Comparison of ENCODE assay signal across 25 cellular contexts in genomic region chr17:28470266-28471126, GRCh38. TPM values are rescaled to one million over a fixed set of nuclear protein-coding genes. Genes with fewer than 3 reads are reported as not detected.
DNase-seq lines count a peak whose midpoint lies in the region; ATAC-seq and TF ChIP-seq lines count a peak whose summit lies in the region.
"Had no signal": no experiment of that assay in that cellular context is flagged by ENCODE, and none has a peak within 500 bp of the region (broad histone marks: within the 10 kb centered on the region; RNA-seq: fewer than 3 reads in every experiment).

No MANE protein-coding gene starts in this region.

- TF ChIP-seq CTCF in heart left ventricle (IDR thresholded peaks at IDR 0.05) (no peak), brain (conservative IDR thresholded peaks at IDR 0.05) (no peak)

- peaks cover 18% of the 10 kb centered on the region for H3K27me3 Mint-ChIP-seq in brain

- peak; percentile 66 for DNase-seq in cardiac septum (ENCODE audit: low spot score)
- no peak for DNase-seq in heart left ventricle
- peak; percentile 67 for DNase-seq in mesenteric fat pad (ENCODE audit: low spot score)
- no peak for DNase-seq in effector memory CD4-positive, alpha-beta T cell
- DNase-seq in GDM1 (lab: John Stamatoyannopoulos, UW), result no peak
- DNase-seq: activated CD4-positive, alpha-beta memory T cell treated with anti-CD3 and anti-CD28 coated beads for 36 hours; activated CD4-positive, CD25-positive, alpha-beta regulatory T cell; C1 segment of cervical spinal cord; cortex of kidney; HCEC 1CT; NCI-H1105; NCI-H1930; NCI-H774; stimulated activated CD4-positive, alpha-beta T cell treated with anti-CD3 and anti-CD28 coated beads, Interleukin-1b, Interleukin-23, amount 100 ng/mL, for 48 hours; upper lobe of right lung had no signal

- peak overlapping the region in 3 of 5 experiments; percentile 13 to 44 (median 19) for H3K27ac Mint-ChIP-seq in brain
- H3K27ac Mint-ChIP-seq: activated CD4-positive, alpha-beta memory T cell treated with anti-CD3 and anti-CD28 coated beads for 36 hours had no signal

- H3K4me1 ChIP-seq in heart left ventricle, result peaks cover 0 to 15% (median 0%) of the 10 kb centered on the region in 12 donors
- no peaks in the 10 kb centered on the region for H3K4me1 ChIP-seq in effector memory CD4-positive, alpha-beta T cell (ENCODE audit: control insufficient read depth, insufficient read depth, low read length, poor library complexity, severe bottlenecking)
- H3K4me1 ChIP-seq: upper lobe of right lung had no signal

- intact Hi-C loops in cardiac septum (cut with DNase I), result no loop called here
- intact Hi-C loops in heart left ventricle (cut with DNase I), result loop anchor here in 1 of 10 donors (10.0 kb wide), 1 partner anchor 56 kb away; no protein-coding TSS in a partner anchor

- H3K9me3 ChIP-seq in heart left ventricle, result no peaks in the 10 kb centered on the region
- no peaks in the 10 kb centered on the region for H3K9me3 ChIP-seq in effector memory CD4-positive, alpha-beta T cell (ENCODE audit: control insufficient read depth, low read length)
- H3K9me3 ChIP-seq: neutrophil, upper lobe of right lung had no signal

- ATAC-seq in heart left ventricle, result no peak
- ATAC-seq in GM19328 (IDR thresholded peaks at IDR 0.05; ENCODE audit: unreplicated experiment), result no peak
- no peak for ATAC-seq in GM21786 (IDR thresholded peaks at IDR 0.05; ENCODE audit: unreplicated experiment)
- ATAC-seq: upper lobe of right lung had no signal

- no peak overlapping the region for H3K27ac ChIP-seq in heart left ventricle
- no peak overlapping the region for H3K27ac ChIP-seq in effector memory CD4-positive, alpha-beta T cell (ENCODE audit: insufficient read depth, low read length, poor library complexity, severe bottlenecking)
- H3K27ac ChIP-seq: HL-60, neutrophil, upper lobe of right lung had no signal

- H3K9me3 Mint-ChIP-seq in brain, result no peaks in the 10 kb centered on the region
- H3K9me3 Mint-ChIP-seq: activated CD4-positive, alpha-beta memory T cell treated with anti-CD3 and anti-CD28 coated beads for 36 hours had no signal

- H3K36me3 ChIP-seq in heart left ventricle, result no peaks in the 10 kb centered on the region
- no peaks in the 10 kb centered on the region for H3K36me3 ChIP-seq in effector memory CD4-positive, alpha-beta T cell (ENCODE audit: control insufficient read depth, insufficient read depth, low read length)
- H3K36me3 ChIP-seq: neutrophil, upper lobe of right lung had no signal

- H3K4me1 Mint-ChIP-seq in brain, result peaks cover 7% of the 10 kb centered on the region

- H3K4me3 Mint-ChIP-seq in brain, result no peak overlapping the region
- H3K4me3 Mint-ChIP-seq: activated CD4-positive, alpha-beta memory T cell treated with anti-CD3 and anti-CD28 coated beads for 36 hours had no signal

- 65 to 79% (median 71%) methylated on average over 9 of the region's 9 CpGs for WGBS in heart left ventricle, 4 donors

- peaks cover 0 to 9% (median 0%) of the 10 kb centered on the region in 9 donors for H3K27me3 ChIP-seq in heart left ventricle
- H3K27me3 ChIP-seq in effector memory CD4-positive, alpha-beta T cell (replicated peaks; ENCODE audit: control insufficient read depth, insufficient read depth, low read length, poor library complexity, severe bottlenecking), result no peaks in the 10 kb centered on the region
- H3K27me3 ChIP-seq: neutrophil, upper lobe of right lung had no signal

- no peaks in the 10 kb centered on the region for H3K36me3 Mint-ChIP-seq in brain
- H3K36me3 Mint-ChIP-seq: activated CD4-positive, alpha-beta memory T cell treated with anti-CD3 and anti-CD28 coated beads for 36 hours had no signal

- TF ChIP-seq POLR2A in heart left ventricle (IDR thresholded peaks at IDR 0.05), result no peak

- no peak overlapping the region for H3K4me3 ChIP-seq in heart left ventricle
- H3K4me3 ChIP-seq in effector memory CD4-positive, alpha-beta T cell (ENCODE audit: insufficient read depth, low read depth, low read length, poor library complexity, severe bottlenecking), result no peak overlapping the region
- H3K4me3 ChIP-seq: upper lobe of right lung had no signal

RNA-seq across cellular contexts. Expression of gene SLC13A2, which starts 2.9 kb away (rescaled TPM):
- not detected for total RNA-seq in cardiac septum
- total RNA-seq in heart left ventricle, result not detected
- polyA plus RNA-seq in heart left ventricle, result under 1 TPM in 1 of 2 donors, not detected in 1; 0.03 TPM
- polyA plus RNA-seq in brain (ENCODE audit: insufficient read depth, low read depth, low replicate concordance), result not detected
- total RNA-seq in mesenteric fat pad, result 0.10 TPM
- total RNA-seq: activated CD4-positive, alpha-beta memory T cell treated with anti-CD3 and anti-CD28 coated beads for 36 hours; glomerular endothelial cell; kidney epithelial cell; pulmonary artery endothelial cell; skeletal muscle tissue; T-helper 2 cell treated with Interferon-gamma antibody and Interleukin-4, amounts not matched to agents 100 ng/mL and 5 ng/mL, for 36 hours had no signal

RNA-seq across cellular contexts. Expression of gene FOXN1, which starts 35.7 kb away (rescaled TPM):
- total RNA-seq in cardiac septum (not detected), heart left ventricle (not detected), mesenteric fat pad (not detected)
- polyA plus RNA-seq in heart left ventricle (not detected), brain (ENCODE audit: insufficient read depth, low read depth, low replicate concordance) (not detected)
- total RNA-seq: activated CD4-positive, alpha-beta memory T cell treated with anti-CD3 and anti-CD28 coated beads for 36 hours; glomerular endothelial cell; kidney epithelial cell; pulmonary artery endothelial cell; skeletal muscle tissue; T-helper 2 cell treated with Interferon-gamma antibody and Interleukin-4, amounts not matched to agents 100 ng/mL and 5 ng/mL, for 36 hours had no signal

Comparison
In these comparisons a context has a peak if more than half of its experiments do, and no peak if none do; other contexts are left out.
1. DNase-seq: peak in cardiac septum (single experiment) and mesenteric fat pad (single experiment); none in heart left ventricle (0 of 5), effector memory CD4-positive, alpha-beta T cell (0 of 3) and GDM1 (single experiment).